In genomic region chr20:36540551-36541211, GRCh38 we compare ENCODE assay signal across 9 cellular contexts. TPM values are rescaled to one million over a fixed set of nuclear protein-coding genes. Genes with fewer than 3 reads are reported as not detected.
DNase-seq lines count a peak whose midpoint lies in the region; ATAC-seq, FAIRE-seq and TF ChIP-seq lines count a peak whose summit lies in the region.
"Had no signal": no experiment of that assay in that cellular context is flagged by ENCODE, and none has a peak within 500 bp of the region (broad histone marks: within the 10 kb centered on the region; RNA-seq: fewer than 3 reads in every experiment).

No MANE protein-coding gene starts in this region.

- no peak overlapping the region for H2AFZ ChIP-seq in MM.1S (ENCODE audit: low read length)

- H3K9me3 ChIP-seq in MM.1S (replicated peaks; ENCODE audit: insufficient read depth, low read length) (no peaks in the 10 kb centered on the region), endodermal cell (ENCODE audit: control insufficient read depth, low read length) (no peaks in the 10 kb centered on the region), lung (ENCODE audit: control insufficient read depth in 2 of 2, insufficient read depth in 1 of 2, low read length in 1 of 2) (no peaks in the 10 kb centered on the region), stomach smooth muscle (ENCODE audit: control insufficient read depth in 2 of 2, low read length in 2 of 2) (no peaks in the 10 kb centered on the region)

- peaks cover 13% of the 10 kb centered on the region for H3K36me3 Mint-ChIP-seq in endodermal cell (ENCODE audit: low read depth)

- no peaks in the 10 kb centered on the region for H4K20me1 ChIP-seq in MM.1S (ENCODE audit: insufficient read depth, low read length)

- 37 to 44% methylated on average over 16 to 41 of the region's 41 CpGs for WGBS in endodermal cell (ENCODE audit: insufficient coverage in 1 of 2, insufficient read length in 1 of 2), 2 experiments
- WGBS in lung, 2 donors, result 41 to 55% methylated on average over 37 to 41 of the region's 41 CpGs

- no peaks in the 10 kb centered on the region for H3K36me3 ChIP-seq in MM.1S (replicated peaks; ENCODE audit: insufficient read depth, low read length)
- peaks cover 26% of the 10 kb centered on the region for H3K36me3 ChIP-seq in endodermal cell (ENCODE audit: control insufficient read depth, insufficient read depth, low read length)
- no peaks in the 10 kb centered on the region for H3K36me3 ChIP-seq in lung (ENCODE audit: control insufficient read depth in 2 of 2, insufficient read depth in 2 of 2, low read length in 2 of 2)
- peaks cover 16 to 18% of the 10 kb centered on the region in 2 donors for H3K36me3 ChIP-seq in stomach smooth muscle (ENCODE audit: control insufficient read depth in 2 of 2, insufficient read depth in 2 of 2, low read length in 2 of 2)

- H3K27ac ChIP-seq in MM.1S (ENCODE audit: low read length) (no peak overlapping the region), endodermal cell (ENCODE audit: low read depth, low read length) (no peak overlapping the region), lung (ENCODE audit: low read depth in 1 of 2, low read length in 1 of 2) (peak overlapping the region; percentile 27 to 83), stomach smooth muscle (ENCODE audit: low read length) (peak overlapping the region; percentile 100)

- no peak for ATAC-seq in lung (ENCODE audit: insufficient read depth, low FRiP score)
- no peak for ATAC-seq in HG03378 (IDR thresholded peaks at IDR 0.05; ENCODE audit: unreplicated experiment)
- no peak for ATAC-seq in GM21723 (IDR thresholded peaks at IDR 0.05; ENCODE audit: unreplicated experiment)

- peak overlapping the region; percentile 24; the same call in 1 of the 2 replicates for H3K4me2 ChIP-seq in MM.1S (ENCODE audit: low read depth, low read length)

- 0 out of 2 replicates have a peak, but pooled peaks cover 3% of the 10 kb centered on the region for H3F3A ChIP-seq in MM.1S (ENCODE audit: insufficient read depth, low read length)

- H3K9me2 ChIP-seq in MM.1S (replicated peaks; ENCODE audit: insufficient read depth, low read length), result no peaks in the 10 kb centered on the region

- H3K9me3 Mint-ChIP-seq in endodermal cell, result no peaks in the 10 kb centered on the region

- H3K27me3 ChIP-seq in MM.1S (replicated peaks; ENCODE audit: insufficient read depth, low read length) (no peaks in the 10 kb centered on the region), endodermal cell (ENCODE audit: control insufficient read depth, insufficient read depth, low read length, poor library complexity, severe bottlenecking) (no peaks in the 10 kb centered on the region), lung (ENCODE audit: control insufficient read depth, insufficient read depth) (no peaks in the 10 kb centered on the region), stomach smooth muscle (ENCODE audit: control insufficient read depth in 1 of 2, insufficient read depth in 2 of 2, low read length in 2 of 2) (no peaks in the 10 kb centered on the region)

- TF ChIP-seq CTCF in MM.1S (IDR thresholded peaks at IDR 0.05; ENCODE audit: low read length) (no peak), endodermal cell (conservative IDR thresholded peaks at IDR 0.05) (no peak), lung (IDR thresholded peaks at IDR 0.05; ENCODE audit: control extremely low read depth, extremely low read depth) (no peak)

- peaks cover 25% of the 10 kb centered on the region for H3K4me1 Mint-ChIP-seq in endodermal cell

- H3K27me3 Mint-ChIP-seq in endodermal cell (ENCODE audit: insufficient read depth), result peaks cover 2% of the 10 kb centered on the region

- no peak overlapping the region for H3K4me3 ChIP-seq in MM.1S (ENCODE audit: low read length)
- peak overlapping the region; percentile 89 for H3K4me3 ChIP-seq in endodermal cell (ENCODE audit: low read length)
- peak overlapping the region; percentile 10 for H3K4me3 ChIP-seq in lung
- H3K4me3 ChIP-seq in stomach smooth muscle (ENCODE audit: low read length in 2 of 2), result peak overlapping the region; percentile 59 to 97

- no peak for FAIRE-seq in GM12892 (lab: Jason Lieb, UNC)

- no peak overlapping the region for H3K27ac Mint-ChIP-seq in endodermal cell

- no peak for DNase-seq in MM.1S
- DNase-seq in endodermal cell, result peak; percentile 68
- DNase-seq in lung (ENCODE audit: low spot score), result no peak
- no peak for DNase-seq in GM12892 (ENCODE audit: insufficient read length)
- no peak for DNase-seq in NCI-H2081 (lab: John Stamatoyannopoulos, UW)
- DNase-seq: SHP77 treated with DMSO at 0.1 percent for 48 hours had no signal

- no peaks in the 10 kb centered on the region for H3K79me2 ChIP-seq in MM.1S (ENCODE audit: low read length)

- no peak for TF ChIP-seq POLR2A in GM12892 (IDR thresholded peaks at IDR 0.05; ENCODE audit: low read depth, low read length)

- H3K4me3 Mint-ChIP-seq in endodermal cell, result peak overlapping the region; percentile 69

- H3K9ac ChIP-seq in MM.1S (ENCODE audit: low read length) (no peak overlapping the region), endodermal cell (ENCODE audit: extremely low read depth, low read length, poor library complexity, severe bottlenecking) (peak overlapping the region; percentile 51), stomach smooth muscle (ENCODE audit: low read length in 2 of 2) (peak overlapping the region; percentile 84 to 99)

- H3K4me1 ChIP-seq in MM.1S (ENCODE audit: low read length) (no peaks in the 10 kb centered on the region), endodermal cell (ENCODE audit: control insufficient read depth, insufficient read depth, low read length) (peaks cover 20% of the 10 kb centered on the region), lung (ENCODE audit: control insufficient read depth in 2 of 2, insufficient read depth in 2 of 2, low read length in 2 of 2) (peaks cover 0 to 23% of the 10 kb centered on the region in 2 donors), stomach smooth muscle (ENCODE audit: control insufficient read depth, insufficient read depth, low read length) (peaks cover 56% of the 10 kb centered on the region)

RNA-seq across cellular contexts. Expression of gene MYL9, which starts 0.6 kb away (rescaled TPM):
- total RNA-seq in endodermal cell (100 to 1,000 TPM; 264 to 284 TPM), lung (100 to 1,000 TPM in 1 of 2 donors, 10 to 100 TPM in 1; 40.8 to 239 TPM)
- 186 TPM for polyA plus RNA-seq in endodermal cell (2013, experiment 1 of 2)
- 220 TPM for polyA plus RNA-seq in endodermal cell (2013, experiment 2 of 2)
- polyA plus RNA-seq in lung, result 100 to 1,000 TPM in 1 of 2 donors, 10 to 100 TPM in 1; 68.4 to 243 TPM
- polyA plus RNA-seq in GM12892 (2012; ENCODE audit: missing spikeins), result 14.5 TPM

RNA-seq across cellular contexts. Expression of gene TGIF2, which starts 32.7 kb away (rescaled TPM):
- total RNA-seq in endodermal cell, result 10 to 100 TPM; 33.4 to 39.0 TPM
- 35.6 TPM for polyA plus RNA-seq in endodermal cell (2013, experiment 1 of 2)
- polyA plus RNA-seq in endodermal cell (2013, experiment 2 of 2), result 33.7 TPM
- total RNA-seq in lung, result 10 to 100 TPM; 12.0 to 32.8 TPM
- polyA plus RNA-seq in lung, result 10 to 100 TPM in 1 of 2 donors, 1 to 10 TPM in 1; 4.2 to 10.1 TPM
- polyA plus RNA-seq in GM12892 (2012; ENCODE audit: missing spikeins), result 24.2 TPM

Comparison
In these comparisons a context has a peak if more than half of its experiments do, and no peak if none do; other contexts are left out.
1. H3K27ac ChIP-seq: peak in lung (2 of 2) and stomach smooth muscle (single experiment); none in MM.1S (single experiment) and endodermal cell (single experiment).